ENCODE assay signal across 12 cellular contexts in the genomic region with DNA sequence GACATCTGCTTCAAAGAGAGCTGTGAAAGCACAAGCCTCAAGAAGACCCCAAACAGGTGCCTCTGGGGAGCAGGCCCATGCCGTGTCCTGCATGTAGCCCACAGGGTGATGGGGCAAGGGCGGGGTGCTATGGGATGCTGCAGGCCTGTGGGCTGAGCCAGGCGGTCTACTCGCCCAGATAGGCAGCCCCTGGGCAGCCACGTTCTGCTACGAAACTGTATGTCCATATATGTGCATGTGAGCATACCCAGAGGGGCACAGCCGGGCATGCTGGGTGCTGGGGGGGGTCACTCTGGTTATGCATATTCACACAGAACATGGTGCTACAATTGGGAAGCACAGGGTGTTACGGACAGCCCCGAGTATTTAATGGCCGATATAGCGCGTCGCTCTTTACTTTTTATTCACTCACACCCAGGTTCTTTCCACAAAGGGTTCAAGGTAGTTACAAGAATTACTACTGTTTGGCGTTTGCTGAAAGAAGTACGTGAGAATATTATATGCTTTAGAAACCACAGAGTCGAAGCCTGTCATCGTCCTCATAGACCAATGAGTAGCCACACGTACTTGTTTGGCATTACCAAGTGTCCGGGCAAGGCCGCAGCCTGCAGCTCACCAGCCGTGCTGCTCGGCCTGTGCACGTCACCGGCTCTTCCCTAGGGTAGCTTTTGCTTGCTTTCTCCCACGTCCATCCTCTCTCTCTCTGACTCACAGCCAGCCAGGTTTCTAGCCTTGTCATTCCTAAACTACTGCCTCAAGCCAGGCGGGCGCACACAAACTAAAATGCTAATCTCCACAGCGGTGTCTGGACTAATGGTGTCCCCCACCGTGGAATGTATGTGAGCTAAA. TPM values are rescaled to one million over a fixed set of nuclear protein-coding genes. Genes with fewer than 3 reads are reported as not detected.
A peak's percentile ranks its signal among the peaks of the same experiment; 100 is the strongest.
DNase-seq lines count a peak whose midpoint lies in the region; ATAC-seq, FAIRE-seq and TF ChIP-seq lines count a peak whose summit lies in the region.
"Had no signal": no experiment of that assay in that cellular context is flagged by ENCODE, and none has a peak within 500 bp of the region (broad histone marks: within the 10 kb centered on the region; RNA-seq: fewer than 3 reads in every experiment).

No MANE protein-coding gene starts in this region.

- H3K4me1 Mint-ChIP-seq in activated T-cell treated with anti-CD3 and anti-CD28 coated beads, Interleukin-2, amount 50 U/mL, for 72 hours (ENCODE audit: low read depth): no peaks in the 10 kb centered on the region
- peaks cover 0 to 47% (median 33%) of the 10 kb centered on the region in 7 donors for H3K4me1 Mint-ChIP-seq in naive thymus-derived CD4-positive, alpha-beta T cell

- no peaks in the 10 kb centered on the region for H3K9me3 Mint-ChIP-seq in activated T-cell treated with anti-CD3 and anti-CD28 coated beads, Interleukin-2, amount 50 U/mL, for 72 hours
- H3K9me3 Mint-ChIP-seq in naive thymus-derived CD4-positive, alpha-beta T cell: peaks cover 0 to 19% (median 7%) of the 10 kb centered on the region in 11 donors

- no peaks in the 10 kb centered on the region for H3K27me3 ChIP-seq in naive thymus-derived CD4-positive, alpha-beta T cell (ENCODE audit: control insufficient read depth in 2 of 2, insufficient read depth in 2 of 2, low read length in 2 of 2)

- peak; percentile 64 for FAIRE-seq in GM19239 (lab: Jason Lieb, UNC)

- DNase-seq in GM10248 (ENCODE audit: extremely low spot score) (peak; percentile 66), GM19239 (ENCODE audit: insufficient read length, low spot score) (no peak), NCI-H1092 treated with DMSO at 0.1 percent for 48 hours (lab: John Stamatoyannopoulos, UW) (no peak), DMS153 (lab: John Stamatoyannopoulos, UW) (no peak)
- no peak for DNase-seq in activated T-cell treated with anti-CD3 and anti-CD28 coated beads, Interleukin-2, amount 50 U/mL, for 72 hours
- no peak for DNase-seq in activated CD4-positive, CD25-positive, alpha-beta regulatory T cell (lab: John Stamatoyannopoulos, UW)
- DNase-seq in naive thymus-derived CD4-positive, alpha-beta T cell: no peak
- DNase-seq: foreskin melanocyte, islet precursor cell, NCI-H1417, NCI-H69 had no signal

- H3K4me3 Mint-ChIP-seq in activated T-cell treated with anti-CD3 and anti-CD28 coated beads, Interleukin-2, amount 50 U/mL, for 72 hours: no peak overlapping the region
- no peak overlapping the region for H3K4me3 Mint-ChIP-seq in naive thymus-derived CD4-positive, alpha-beta T cell

- peak; percentile 44 for ATAC-seq in HG02678 (IDR thresholded peaks at IDR 0.05; ENCODE audit: unreplicated experiment)
- ATAC-seq in activated T-cell treated with anti-CD3 and anti-CD28 coated beads, Interleukin-2, amount 50 U/mL, for 72 hours (replicated peaks in 1 of 2): peak in 1 of 2 donors; percentile 51
- no peak for ATAC-seq in naive thymus-derived CD4-positive, alpha-beta T cell

- H3K27ac Mint-ChIP-seq in activated T-cell treated with anti-CD3 and anti-CD28 coated beads, Interleukin-2, amount 50 U/mL, for 72 hours: peak overlapping the region; percentile 46
- H3K27ac Mint-ChIP-seq in naive thymus-derived CD4-positive, alpha-beta T cell: peak overlapping the region in 2 of 9 donors; percentile 62 to 75

- TF ChIP-seq CTCF in GM10248 (IDR thresholded peaks at IDR 0.05; ENCODE audit: control extremely low read depth, extremely low read depth, low read depth, missing control alignments): no peak

- no peak overlapping the region for H3K4me3 ChIP-seq in naive thymus-derived CD4-positive, alpha-beta T cell (ENCODE audit: low read length)

- H3K36me3 ChIP-seq in naive thymus-derived CD4-positive, alpha-beta T cell (ENCODE audit: control insufficient read depth in 2 of 3, insufficient read depth in 3 of 3, low read length in 3 of 3): peaks cover 28 to 65% (median 39%) of the 10 kb centered on the region in 3 experiments

- no peaks in the 10 kb centered on the region for H3K27me3 Mint-ChIP-seq in activated T-cell treated with anti-CD3 and anti-CD28 coated beads, Interleukin-2, amount 50 U/mL, for 72 hours (ENCODE audit: low read depth)
- no peaks in the 10 kb centered on the region for H3K27me3 Mint-ChIP-seq in naive thymus-derived CD4-positive, alpha-beta T cell

- no peak overlapping the region for H3K27ac ChIP-seq in naive thymus-derived CD4-positive, alpha-beta T cell (ENCODE audit: low read depth, low read length)

- intact Hi-C loops in naive thymus-derived CD4-positive, alpha-beta T cell (cut with micrococcal nuclease): no loop called here

- H3K4me1 ChIP-seq in naive thymus-derived CD4-positive, alpha-beta T cell (ENCODE audit: control insufficient read depth in 2 of 2, insufficient read depth in 2 of 2, low read length in 2 of 2): no peaks in the 10 kb centered on the region

- POLR2A ChIA-PET in GM10248 (lab: Yijun Ruan, JAX): interaction anchor here (1.2 to 1.7 kb wide), 4 partner anchors 12 to 62 kb away, joined by 3 to 8 read pairs (median 5); a partner anchor contains a TSS
- POLR2A ChIA-PET in naive thymus-derived CD4-positive, alpha-beta T cell (lab: Charles Lee): interaction anchor here (0.7 to 1.4 kb wide), 5 partner anchors 8 to 63 kb away, joined by 3 to 4 read pairs (median 3); a partner anchor contains a TSS

- CTCF ChIA-PET in GM10248 (lab: Yijun Ruan, JAX): interaction anchor here (0.7 to 5.2 kb wide), 5 partner anchors 9 to 173 kb away, joined by 3 to 32 read pairs (median 3); no protein-coding TSS in a partner anchor
- CTCF ChIA-PET in naive thymus-derived CD4-positive, alpha-beta T cell (lab: Charles Lee): no interaction called here

- H3K9me3 ChIP-seq in naive thymus-derived CD4-positive, alpha-beta T cell (ENCODE audit: control insufficient read depth in 2 of 3, low read length in 3 of 3): no peaks in the 10 kb centered on the region

- peaks cover 17 to 42% of the 10 kb centered on the region in 2 donors for H3K36me3 Mint-ChIP-seq in activated T-cell treated with anti-CD3 and anti-CD28 coated beads, Interleukin-2, amount 50 U/mL, for 72 hours (ENCODE audit: insufficient read depth in 2 of 2)
- H3K36me3 Mint-ChIP-seq in naive thymus-derived CD4-positive, alpha-beta T cell: peaks cover 13 to 73% (median 49%) of the 10 kb centered on the region in 5 donors

RNA-seq across cellular contexts. Expression of a gene that starts 14.4 kb away (rescaled TPM):
- total RNA-seq in activated T-cell treated with anti-CD3 and anti-CD28 coated beads, Interleukin-2, amount 50 U/mL, for 72 hours: 10 to 100 TPM; 48.7 to 53.7 TPM
- total RNA-seq in naive thymus-derived CD4-positive, alpha-beta T cell: 100 to 1,000 TPM in 2 of 5 experiments, 10 to 100 TPM in 3; 45.3 to 214 (median 91.8) TPM
- polyA plus RNA-seq in naive thymus-derived CD4-positive, alpha-beta T cell: 10 to 100 TPM; 73.1 to 82.3 TPM
